Comparison of ENCODE assay signal across 26 cellular contexts in the genomic region with DNA sequence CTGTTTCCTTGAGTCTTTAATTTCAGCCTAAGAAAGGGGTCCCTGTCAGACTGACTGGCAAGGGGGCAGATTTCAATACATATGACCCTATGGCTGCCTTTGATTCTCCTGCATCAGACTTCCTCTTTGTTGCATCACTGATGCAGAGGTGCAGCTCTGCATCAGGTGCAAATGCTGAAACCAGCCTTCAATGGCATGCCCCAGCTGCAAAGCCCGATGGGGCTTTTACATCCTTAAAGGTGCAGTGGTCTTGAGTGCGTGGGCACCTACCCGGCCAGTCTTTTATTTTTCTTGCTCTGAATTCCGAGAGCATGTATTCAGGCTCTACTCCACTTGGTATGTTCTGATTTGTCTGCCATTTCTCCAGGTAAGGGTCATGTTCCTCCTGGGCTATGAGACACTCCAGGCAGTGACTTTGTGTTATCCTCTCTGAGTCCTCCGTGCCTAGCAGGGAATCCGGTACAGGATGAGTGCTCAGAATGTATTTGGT.
"Had no signal": no experiment of that assay in that cellular context is flagged by ENCODE, and none has a peak within 500 bp of the region (broad histone marks: within the 10 kb centered on the region; RNA-seq: fewer than 3 reads in every experiment).

No MANE protein-coding gene starts in this region.

- H3K4me3 ChIP-seq: MG63, SJSA1 had no signal

- H3K27ac Mint-ChIP-seq: T-cell had no signal

- H3K4me2 ChIP-seq: SK-N-SH had no signal

- H3K4me1 ChIP-seq: SJSA1 had no signal

- H3K27ac ChIP-seq: SJSA1 had no signal

- H3K36me3 ChIP-seq: MG63, SJSA1 had no signal

- H3K36me3 Mint-ChIP-seq: T-cell had no signal

- H3K9me3 Mint-ChIP-seq: T-cell had no signal

- DNase-seq: IMR-90, Karpas-422, KG1, MG63, NCI-H1092, NCI-H1105 treated with DMSO at 0.1 percent for 48 hours, NCI-H1417 treated with DMSO at 0.1 percent for 48 hours, NCI-H187, NCI-H2029, NCI-H2081 treated with DMSO at 0.1 percent for 48 hours, NCI-H2171, NCI-H226, NCI-H446, NCI-H510A, NCI-H524 treated with DMSO at 0.1 percent for 48 hours, NCI-H69, NCI-H774, Right ventricle myocardium superior, RPMI8226, SIG-M5, SK-N-SH, SW 1271, T-cell had no signal

- H3K9me3 ChIP-seq: MG63, SJSA1, SK-N-SH had no signal

- H3K27me3 Mint-ChIP-seq: T-cell had no signal

- H3K4me1 Mint-ChIP-seq: T-cell had no signal

- H3K27me3 ChIP-seq: MG63, SJSA1 had no signal

- FAIRE-seq: HepG2, RCC 7860 had no signal

- H3K9ac ChIP-seq: SK-N-SH had no signal

- H3K4me3 Mint-ChIP-seq: T-cell had no signal
